Comparison of ENCODE assay signal across 8 cellular contexts in the genomic region with DNA sequence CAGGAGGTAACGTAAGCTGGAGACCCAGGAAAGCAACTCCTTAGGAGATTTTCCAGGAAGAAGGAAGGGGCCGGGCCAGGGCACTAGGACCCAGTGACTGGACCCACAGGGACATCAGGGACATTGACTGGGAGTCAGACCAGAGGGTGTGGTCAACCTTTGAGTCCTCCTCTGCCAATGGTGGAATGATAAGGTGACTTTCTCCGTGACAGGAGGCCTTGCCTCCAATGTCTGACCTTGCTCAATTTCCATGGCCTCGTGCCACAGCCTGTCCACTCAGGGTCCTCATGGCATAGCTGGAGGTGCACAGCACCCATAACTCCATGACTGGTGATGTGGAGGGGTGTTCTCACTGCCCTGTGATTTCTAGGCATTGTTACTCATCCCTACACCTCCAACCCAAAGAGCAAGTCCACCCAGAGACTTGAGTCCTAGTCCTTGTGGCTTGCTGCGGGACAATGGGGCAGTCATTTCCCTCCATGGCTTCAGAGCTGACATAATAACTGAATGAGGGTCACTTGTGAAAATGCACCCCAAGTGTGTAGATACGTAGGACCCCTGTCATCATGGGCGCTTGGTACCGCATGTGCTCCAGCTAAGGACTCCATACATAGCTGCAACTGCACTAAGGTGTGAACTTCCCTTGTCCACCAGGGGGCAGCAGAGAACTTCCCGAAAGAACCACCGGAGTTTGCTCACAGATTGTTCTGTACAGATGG. TPM values are rescaled to one million over a fixed set of nuclear protein-coding genes. Genes with fewer than 3 reads are reported as not detected.
DNase-seq lines count a peak whose midpoint lies in the region; ATAC-seq and TF ChIP-seq lines count a peak whose summit lies in the region.

No MANE protein-coding gene starts in this region.

- CTCF ChIA-PET in activated CD4-positive, alpha-beta T cell treated with anti-CD3 and anti-CD28 coated beads for 36 hours (lab: Charles Lee), result interaction anchor here (0.6 to 4.0 kb wide), 23 partner anchors 9 to 298 kb away, joined by 3 to 45 read pairs (median 4); partner anchors contain the start of gene COL27A1

- DNase-seq in AG09319 (ENCODE audit: extremely low read depth, low read depth) (peak; percentile 70), NCI-H524 (lab: John Stamatoyannopoulos, UW) (peak; percentile 97 to 99), choroid plexus epithelial cell (ENCODE audit: low read depth) (peak; percentile 92), left lung (peak in 1 of 2 donors; percentile 85)
- peak; percentile 91 for DNase-seq in activated CD4-positive, alpha-beta T cell treated with anti-CD3 and anti-CD28 coated beads for 36 hours
- DNase-seq in stimulated activated CD4-positive, alpha-beta T cell treated with anti-CD3 and anti-CD28 coated beads, Interleukin-4, amount 100 ng/mL, for 24 hours, result peak; percentile 84

- no peak overlapping the region for H3K4me3 Mint-ChIP-seq in activated CD4-positive, alpha-beta T cell treated with anti-CD3 and anti-CD28 coated beads for 36 hours

- H3K27me3 ChIP-seq in left lung, result peaks cover 0 to 7% of the 10 kb centered on the region in 2 donors

- H3K4me1 Mint-ChIP-seq in activated CD4-positive, alpha-beta T cell treated with anti-CD3 and anti-CD28 coated beads for 36 hours, result no peaks in the 10 kb centered on the region

- no peaks in the 10 kb centered on the region for H3K36me3 ChIP-seq in left lung

- H3K4me1 ChIP-seq in left lung, result peaks cover 0 to 6% of the 10 kb centered on the region in 2 donors

- H3K27ac Mint-ChIP-seq in activated CD4-positive, alpha-beta T cell treated with anti-CD3 and anti-CD28 coated beads for 36 hours, result no peak overlapping the region

- H3K4me3 ChIP-seq in choroid plexus epithelial cell (ENCODE audit: low read depth, low read length) (no peak overlapping the region), left lung (no peak overlapping the region)

- no peaks in the 10 kb centered on the region for H3K9me3 ChIP-seq in left lung

- intact Hi-C loops in activated CD4-positive, alpha-beta T cell treated with anti-CD3 and anti-CD28 coated beads for 36 hours (cut with DNase I, micrococcal nuclease), result loop anchor here in 1 of 2 experiments (1.0 to 2.0 kb wide), 2 partner anchors 73 to 209 kb away; partner anchors contain the start of gene COL27A1
- intact Hi-C loops in left lung (cut with DNase I), result no loop called here

- H3K9me3 Mint-ChIP-seq in activated CD4-positive, alpha-beta T cell treated with anti-CD3 and anti-CD28 coated beads for 36 hours (ENCODE audit: low read depth), result no peaks in the 10 kb centered on the region

- H3K27me3 Mint-ChIP-seq in activated CD4-positive, alpha-beta T cell treated with anti-CD3 and anti-CD28 coated beads for 36 hours, result peaks cover under 1% of the 10 kb centered on the region

- TF ChIP-seq CTCF in AG09319 (IDR thresholded peaks at IDR 0.05; ENCODE audit: low read depth, low read length) (peak; percentile 87), choroid plexus epithelial cell (conservative IDR thresholded peaks at IDR 0.05; ENCODE audit: low read depth, low read length) (peak; percentile 95), left lung (IDR thresholded peaks at IDR 0.05) (peak; percentile 89 to 90)

- ATAC-seq in GM18907 (IDR thresholded peaks at IDR 0.05; ENCODE audit: unreplicated experiment), result peak; percentile 72
- peak; percentile 85 for ATAC-seq in HG03354 (IDR thresholded peaks at IDR 0.05; ENCODE audit: poor library complexity, severe bottlenecking, unreplicated experiment)
- ATAC-seq in activated CD4-positive, alpha-beta T cell treated with anti-CD3 and anti-CD28 coated beads for 36 hours, result peak; percentile 96
- peak; percentile 88 for ATAC-seq in left lung

- H3K27ac ChIP-seq in left lung, result no peak overlapping the region

- H3K36me3 Mint-ChIP-seq in activated CD4-positive, alpha-beta T cell treated with anti-CD3 and anti-CD28 coated beads for 36 hours (ENCODE audit: low read depth), result no peaks in the 10 kb centered on the region

- POLR2A ChIA-PET in activated CD4-positive, alpha-beta T cell treated with anti-CD3 and anti-CD28 coated beads for 36 hours (lab: Charles Lee), result no interaction called here

RNA-seq across cellular contexts. Expression of gene AMBP, which starts 4.1 kb away (rescaled TPM):
- not detected for total RNA-seq in activated CD4-positive, alpha-beta T cell treated with anti-CD3 and anti-CD28 coated beads for 36 hours
- total RNA-seq in left lung, result 1 to 10 TPM in 1 of 2 donors, not detected in 1; 1.2 TPM

RNA-seq across cellular contexts. Expression of gene KIF12, which starts 16.9 kb away (rescaled TPM):
- total RNA-seq in activated CD4-positive, alpha-beta T cell treated with anti-CD3 and anti-CD28 coated beads for 36 hours, result not detected
- total RNA-seq in left lung, result 1 to 10 TPM; 2.4 to 9.0 TPM
